ENCODE assay signal across 15 cellular contexts in genomic region chr5:61435368-61435767, GRCh38.
"Had no signal": no experiment of that assay in that cellular context is flagged by ENCODE, and none has a peak within 500 bp of the region (broad histone marks: within the 10 kb centered on the region; RNA-seq: fewer than 3 reads in every experiment).

No MANE protein-coding gene starts in this region.

- H3K4me3 ChIP-seq: heart left ventricle, testis, tibial nerve, upper lobe of right lung, vagina had no signal

- DNase-seq: effector memory CD8-positive, alpha-beta T cell; foreskin melanocyte; heart left ventricle; islet precursor cell; mammary epithelial cell; natural killer cell; small intestine; stimulated activated CD4-positive, alpha-beta T cell treated with anti-CD3 and anti-CD28 coated beads, Interleukin-12 subunit alpha, Interleukin-12 subunit beta, amount 100 ng/mL, for 4 hours; stimulated activated naive CD4-positive, alpha-beta T cell treated with Interleukin-2 at 50 U/mL for 16 hours; testis; upper lobe of right lung had no signal

- H3K27ac ChIP-seq: heart left ventricle, testis, upper lobe of right lung, vagina had no signal

- H3K36me3 ChIP-seq: heart left ventricle, tibial nerve, upper lobe of right lung, vagina had no signal

- FAIRE-seq: small intestine had no signal

- ATAC-seq: effector memory CD8-positive, alpha-beta T cell; heart left ventricle; left lobe of liver; natural killer cell; right cardiac atrium; upper lobe of right lung had no signal

- H3K4me1 ChIP-seq: testis, upper lobe of right lung had no signal

- H3K27me3 ChIP-seq: heart left ventricle, testis, tibial nerve, upper lobe of right lung, vagina had no signal

- H3K9me3 ChIP-seq: heart left ventricle, testis, tibial nerve, upper lobe of right lung, vagina had no signal
